Comparison of ENCODE assay signal across 20 cellular contexts in the genomic region with DNA sequence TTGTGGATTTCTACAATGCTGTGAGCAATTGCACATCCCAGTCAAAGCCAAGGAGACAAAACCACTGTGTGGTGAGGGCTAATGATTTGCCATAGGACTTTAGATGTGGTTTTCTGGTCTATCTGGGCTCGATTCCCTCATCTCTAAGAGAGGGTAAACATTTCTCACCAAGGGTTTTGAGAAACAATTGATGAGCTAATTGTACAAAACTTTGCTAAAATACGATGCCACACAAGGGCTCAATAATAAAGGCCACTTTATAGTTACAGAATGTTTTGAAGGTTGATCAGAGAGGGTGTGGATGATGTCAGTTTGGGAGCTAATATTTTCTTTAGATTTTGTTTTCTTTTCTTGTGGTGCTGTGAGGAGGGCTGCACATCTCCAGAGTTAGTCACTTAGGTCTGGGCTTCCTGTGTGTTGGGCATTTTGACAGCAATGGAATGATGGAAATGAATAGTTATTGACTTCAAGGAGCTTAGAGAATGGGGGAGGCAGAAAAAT.
DNase-seq lines count a peak whose midpoint lies in the region; ATAC-seq lines count a peak whose summit lies in the region.
"Had no signal": no experiment of that assay in that cellular context is flagged by ENCODE, and none has a peak within 500 bp of the region (broad histone marks: within the 10 kb centered on the region; RNA-seq: fewer than 3 reads in every experiment).

No MANE protein-coding gene starts in this region.

- ATAC-seq in HG02588 (IDR thresholded peaks at IDR 0.05; ENCODE audit: unreplicated experiment) (no peak), HG03039 (IDR thresholded peaks at IDR 0.05; ENCODE audit: unreplicated experiment) (no peak)

- in situ Hi-C loops in ACHN (cut with HindIII; ENCODE audit: low pct_ligation_motif_present, low pct_unique_long_range_greater_than_20kb, low sequenced_read_pairs): no loop called here

- peak; percentile 47 for DNase-seq in ACHN
- DNase-seq in HS-27A (ENCODE audit: low read depth): peak; percentile 88
- peak; percentile 53 for DNase-seq in amniotic epithelial cell (ENCODE audit: low read depth)
- peak; percentile 90 for DNase-seq in glomerular visceral epithelial cell (ENCODE audit: extremely low spot score)
- DNase-seq in cardiac septum (ENCODE audit: low spot score): no peak
- DNase-seq in germinal center (ENCODE audit: low spot score): no peak
- DNase-seq: activated CD4-positive, alpha-beta T cell treated with anti-CD3 and anti-CD28 coated beads, Interleukin-2, amount 10 ng/mL, durations not matched to agents 7 days and 5 days; activated T-cell treated with anti-CD3 and anti-CD28 coated beads, Interleukin-2, amount 50 U/mL, for 24 hours; COR-L47; hypothalamus; left ventricle myocardium inferior; naive B cell; NCI-H1092 treated with DMSO at 0.1 percent for 48 hours; NCI-H2171 treated with DMSO at 0.1 percent for 48 hours; Right ventricle myocardium superior; stimulated activated CD4-positive, alpha-beta T cell treated with anti-CD3 and anti-CD28 coated beads, Interleukin-1b, Interleukin-23, amount 100 ng/mL, for 48 hours; T1000; thyroid gland had no signal

- intact Hi-C loops in cardiac septum (cut with DNase I): no loop called here

Comparison
In these comparisons a context has a peak if more than half of its experiments do, and no peak if none do; other contexts are left out.
1. DNase-seq: peak in ACHN (single experiment), HS-27A (single experiment), amniotic epithelial cell (single experiment) and glomerular visceral epithelial cell (single experiment); none in cardiac septum (single experiment) and germinal center (single experiment).